9 cellular contexts compared by ENCODE assay signal in genomic region chr2:37809525-37809924, GRCh38.
DNase-seq lines count a peak whose midpoint lies in the region; ATAC-seq and TF ChIP-seq lines count a peak whose summit lies in the region.
"Had no signal": no experiment of that assay in that cellular context is flagged by ENCODE, and none has a peak within 500 bp of the region (broad histone marks: within the 10 kb centered on the region; RNA-seq: fewer than 3 reads in every experiment).

No MANE protein-coding gene starts in this region.

- no peak for TF ChIP-seq POLR2A in stomach (IDR thresholded peaks at IDR 0.05)

- no peaks in the 10 kb centered on the region for H3K36me3 ChIP-seq in stomach
- H3K36me3 ChIP-seq: BLaER1 had no signal

- DNase-seq in NCI-H526 (lab: John Stamatoyannopoulos, UW) (peak; percentile 10 to 39), NCI-H526 treated with DMSO at 0.1 percent for 48 hours (lab: John Stamatoyannopoulos, UW) (no peak), glomerular visceral epithelial cell (ENCODE audit: extremely low spot score) (peak; percentile 44), stomach (peak; percentile 34)

- H3K27ac ChIP-seq in stomach = peak overlapping the region in 1 of 5 donors; percentile 30
- H3K27ac ChIP-seq: BLaER1 had no signal

- H3K9me3 ChIP-seq in stomach = no peaks in the 10 kb centered on the region

- peaks cover 0 to 18% (median 7%) of the 10 kb centered on the region in 4 donors for H3K4me1 ChIP-seq in stomach
- H3K4me1 ChIP-seq: BLaER1 had no signal

- no peak overlapping the region for H3K4me3 ChIP-seq in stomach
- H3K4me3 ChIP-seq: BLaER1 had no signal

- peak in 4 of 7 experiments; percentile 22 to 34 (median 26) for TF ChIP-seq CTCF in stomach (IDR thresholded peaks at IDR 0.05)

- intact Hi-C loops in stomach (cut with DNase I; ENCODE audit: low total_unique reads) = no loop called here

- ATAC-seq in SK-N-SH treated with all-trans-retinoic acid at 6 μM for 48 hours (peak; percentile 80), HG03565 (IDR thresholded peaks at IDR 0.05; ENCODE audit: unreplicated experiment) (no peak), GM18520 (IDR thresholded peaks at IDR 0.05; ENCODE audit: unreplicated experiment) (no peak), GM19351 (IDR thresholded peaks at IDR 0.05; ENCODE audit: unreplicated experiment) (no peak)

- 7 to 41% (median 21%) methylated on average over 1 of the region's 1 CpG for WGBS in stomach, 5 donors

- no peak for TF ChIP-seq EP300 in stomach (IDR thresholded peaks at IDR 0.05)

- H3K27me3 ChIP-seq in stomach = no peaks in the 10 kb centered on the region
- H3K27me3 ChIP-seq: BLaER1 had no signal

TF ChIP-seq in SK-N-SH treated with all-trans-retinoic acid at 6 μM for 48 hours, 23 proteins besides CTCF, POLR2A, EP300 and RAD21:
- TF ChIP-seq ZFP30 (CRISPR knock-in tag; IDR thresholded peaks at IDR 0.05) (no peak), ISL1 (CRISPR knock-in tag; IDR thresholded peaks at IDR 0.05) (peak; percentile 12; the same call in 1 of the 2 replicates), CREB5 (CRISPR knock-in tag; IDR thresholded peaks at IDR 0.05; ENCODE audit: low read depth) (no peak)
